Comparison of ENCODE assay signal across 13 cellular contexts in genomic region chr3:55483196-55484095, GRCh38. TPM values are rescaled to one million over a fixed set of nuclear protein-coding genes. Genes with fewer than 3 reads are reported as not detected.
DNase-seq lines count a peak whose midpoint lies in the region; ATAC-seq and TF ChIP-seq lines count a peak whose summit lies in the region.
"Had no signal": no experiment of that assay in that cellular context is flagged by ENCODE, and none has a peak within 500 bp of the region (broad histone marks: within the 10 kb centered on the region; RNA-seq: fewer than 3 reads in every experiment).

No MANE protein-coding gene starts in this region.

- no peaks in the 10 kb centered on the region for H3K9me3 Mint-ChIP-seq in WTC11
- H3K9me3 Mint-ChIP-seq in progenitor cell of endocrine pancreas (ENCODE audit: low read depth): no peaks in the 10 kb centered on the region

- peaks cover 91% of the 10 kb centered on the region for H3K27me3 Mint-ChIP-seq in WTC11 (ENCODE audit: low read depth)
- H3K27me3 Mint-ChIP-seq in progenitor cell of endocrine pancreas: peaks cover 82% of the 10 kb centered on the region

- H3K4me3 Mint-ChIP-seq in WTC11 (peak overlapping the region; percentile 85), progenitor cell of endocrine pancreas (ENCODE audit: low read depth) (peak overlapping the region; percentile 67)

- H3K36me3 Mint-ChIP-seq in WTC11 (no peaks in the 10 kb centered on the region), progenitor cell of endocrine pancreas (ENCODE audit: insufficient read depth) (no peaks in the 10 kb centered on the region)

- no peak for TF ChIP-seq CTCF in GM12864 (IDR thresholded peaks at IDR 0.05; ENCODE audit: low read depth, low read length, missing control alignments)
- no peak for TF ChIP-seq CTCF in WTC11 (IDR thresholded peaks at IDR 0.05)
- TF ChIP-seq CTCF in foreskin fibroblast (IDR thresholded peaks at IDR 0.05; ENCODE audit: low read depth, low read length): no peak
- TF ChIP-seq CTCF in progenitor cell of endocrine pancreas (IDR thresholded peaks at IDR 0.05; ENCODE audit: unreplicated experiment): no peak

- POLR2A ChIA-PET in WTC11 (lab: Charles Lee): no interaction called here

- H3K4me1 Mint-ChIP-seq in WTC11 (peaks cover 27% of the 10 kb centered on the region), progenitor cell of endocrine pancreas (ENCODE audit: low read depth) (peaks cover 30% of the 10 kb centered on the region)

- DNase-seq in GM12864 (ENCODE audit: low read depth) (no peak), WTC11 (ENCODE audit: low spot score) (no peak), foreskin fibroblast (peak in 1 of 2 donors; percentile 71), progenitor cell of endocrine pancreas (ENCODE audit: low spot score, unreplicated experiment) (no peak), inferior parietal cortex (ENCODE audit: extremely low spot score) (no peak)
- DNase-seq in stimulated activated CD4-positive, alpha-beta T cell treated with anti-CD3 and anti-CD28 coated beads, Interleukin-12 subunit alpha, Interleukin-12 subunit beta, amount 100 ng/mL, for 4 hours: no peak
- DNase-seq: activated CD8-positive, alpha-beta memory T cell treated with anti-CD3 and anti-CD28 coated beads, Interleukin-2, amount 50 U/mL, for 48 hours; NCI-H524 treated with DMSO at 0.1 percent for 48 hours; occipital lobe; stimulated activated naive CD4-positive, alpha-beta T cell had no signal

- CTCF ChIA-PET in WTC11 (lab: Charles Lee): interaction anchor here (0.5 to 2.0 kb wide), 9 partner anchors 8 to 768 kb away, joined by 3 to 13 read pairs (median 5); no protein-coding TSS in a partner anchor

- H3K4me3 ChIP-seq in GM12864 (ENCODE audit: low read depth, low read length): peak overlapping the region; percentile 40
- peak overlapping the region; percentile 73 to 86 for H3K4me3 ChIP-seq in foreskin fibroblast (ENCODE audit: low read depth in 1 of 2, low read length in 2 of 2)
- H3K4me3 ChIP-seq: SJSA1 had no signal

- H3K27ac Mint-ChIP-seq in WTC11: no peak overlapping the region
- H3K27ac Mint-ChIP-seq in progenitor cell of endocrine pancreas: no peak overlapping the region

- ATAC-seq in WTC11 (no peak), HG02970 (IDR thresholded peaks at IDR 0.05; ENCODE audit: low FRiP score, unreplicated experiment) (no peak), GM21381 (IDR thresholded peaks at IDR 0.05; ENCODE audit: unreplicated experiment) (no peak)

TF ChIP-seq in WTC11, 78 proteins besides CTCF, POLR2A, EP300 and RAD21:
- TF ChIP-seq ZNF263 (CRISPR knock-in tag; IDR thresholded peaks at IDR 0.05; ENCODE audit: low read depth) (peak; percentile 62; the same call in 1 of the 2 replicates), PREB (CRISPR knock-in tag; IDR thresholded peaks at IDR 0.05; ENCODE audit: borderline replicate concordance) (no peak), PRDM15 (CRISPR knock-in tag; IDR thresholded peaks at IDR 0.05) (no peak)

RNA-seq across cellular contexts. Expression of gene WNT5A, which starts 3.7 kb away (rescaled TPM):
- total RNA-seq in WTC11 (2021) (4.9 to 10.6 TPM (median 5.4 TPM) in 3 replicates), progenitor cell of endocrine pancreas (5.5 and 13.8 TPM in 2 replicates)
